Comparison of ENCODE assay signal across 12 cellular contexts in the genomic region with DNA sequence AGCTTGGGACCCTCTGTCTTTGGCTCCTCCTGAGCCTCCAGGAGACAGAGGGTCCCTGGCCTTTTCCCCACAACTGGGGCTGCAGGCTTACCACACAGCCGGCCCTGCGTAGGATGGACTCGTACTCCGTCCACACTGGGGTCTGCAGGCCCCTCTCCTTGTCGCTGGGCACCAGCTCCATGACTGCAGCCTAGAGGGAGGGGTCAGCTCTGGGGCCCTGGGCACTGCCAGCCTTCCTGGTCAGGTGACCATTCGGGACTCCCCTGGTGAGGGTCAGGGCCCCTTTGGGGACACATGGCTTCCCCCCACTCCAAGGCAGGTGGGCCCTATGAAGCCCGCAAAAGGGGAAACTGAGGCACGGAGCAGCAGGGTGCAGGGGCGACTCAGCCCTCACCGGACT. TPM values are rescaled to one million over a fixed set of nuclear protein-coding genes. Genes with fewer than 3 reads are reported as not detected.
A peak's percentile ranks its signal among the peaks of the same experiment; 100 is the strongest.
DNase-seq lines count a peak whose midpoint lies in the region; ATAC-seq, FAIRE-seq and TF ChIP-seq lines count a peak whose summit lies in the region.
"Had no signal": no experiment of that assay in that cellular context is flagged by ENCODE, and none has a peak within 500 bp of the region (broad histone marks: within the 10 kb centered on the region; RNA-seq: fewer than 3 reads in every experiment).

No MANE protein-coding gene starts in this region.

- peak overlapping the region; percentile 57 for H3K4me3 ChIP-seq in astrocyte (ENCODE audit: insufficient read depth, low read depth, low read length)
- H3K4me3 ChIP-seq in kidney epithelial cell (ENCODE audit: low read depth, low read length), result peak overlapping the region; percentile 62

- peak overlapping the region; percentile 85 for H3K4me2 ChIP-seq in astrocyte (ENCODE audit: low read length)

- H3K27ac Mint-ChIP-seq in astrocyte (ENCODE audit: unreplicated experiment) (no peak overlapping the region), type B pancreatic cell (no peak overlapping the region)

- peaks cover 9% of the 10 kb centered on the region for H3K4me1 ChIP-seq in astrocyte (ENCODE audit: insufficient read depth, low read length)

- no peak overlapping the region for H2AFZ ChIP-seq in astrocyte (ENCODE audit: low read depth, low read length)

- H3K9me3 Mint-ChIP-seq in activated T-cell treated with anti-CD3 and anti-CD28 coated beads, Interleukin-2, amount 50 U/mL, for 4 hours, result no peaks in the 10 kb centered on the region
- H3K9me3 Mint-ChIP-seq in astrocyte (ENCODE audit: unreplicated experiment), result no peaks in the 10 kb centered on the region
- no peaks in the 10 kb centered on the region for H3K9me3 Mint-ChIP-seq in type B pancreatic cell

- H3K9ac ChIP-seq in astrocyte (ENCODE audit: low read length), result peak overlapping the region; percentile 73

- H3K36me3 Mint-ChIP-seq in activated T-cell treated with anti-CD3 and anti-CD28 coated beads, Interleukin-2, amount 50 U/mL, for 4 hours (ENCODE audit: insufficient read depth), result peaks cover 3% of the 10 kb centered on the region
- H3K36me3 Mint-ChIP-seq in astrocyte (ENCODE audit: low read depth, unreplicated experiment) (no peaks in the 10 kb centered on the region), type B pancreatic cell (peaks cover 2% of the 10 kb centered on the region)

- H3K9me3 ChIP-seq in astrocyte (ENCODE audit: insufficient read depth, low read depth, low read length), result no peaks in the 10 kb centered on the region
- H3K9me3 ChIP-seq: testis had no signal

- peak overlapping the region; percentile 81 for H3K4me3 Mint-ChIP-seq in activated T-cell treated with anti-CD3 and anti-CD28 coated beads, Interleukin-2, amount 50 U/mL, for 4 hours
- H3K4me3 Mint-ChIP-seq in astrocyte (ENCODE audit: unreplicated experiment) (peak overlapping the region; percentile 78), type B pancreatic cell (peak overlapping the region; percentile 82)

- TF ChIP-seq CTCF in astrocyte (IDR thresholded peaks at IDR 0.05; ENCODE audit: insufficient read depth, low read depth, low read length), result no peak
- no peak for TF ChIP-seq CTCF in kidney epithelial cell (IDR thresholded peaks at IDR 0.05; ENCODE audit: insufficient read depth, low read length, poor library complexity, severe bottlenecking)
- no peak for TF ChIP-seq CTCF in type B pancreatic cell (conservative IDR thresholded peaks at IDR 0.05)

- H3K36me3 ChIP-seq in astrocyte (ENCODE audit: insufficient read depth, low read length) (no peaks in the 10 kb centered on the region), kidney epithelial cell (ENCODE audit: control insufficient read depth, insufficient read depth, low read length) (no peaks in the 10 kb centered on the region)

- H3K79me2 ChIP-seq in astrocyte (ENCODE audit: insufficient read depth, low read length), result peaks cover 5% of the 10 kb centered on the region

- H4K20me1 ChIP-seq in astrocyte (ENCODE audit: insufficient read depth, low read length), result peaks cover 7% of the 10 kb centered on the region

- no peak for DNase-seq in activated T-cell treated with anti-CD3 and anti-CD28 coated beads, Interleukin-2, amount 50 U/mL, for 4 hours
- no peak for DNase-seq in activated T-cell treated with anti-CD3 and anti-CD28 coated beads, Interleukin-2, amount 50 U/mL, for 48 hours
- DNase-seq in astrocyte (ENCODE audit: low read depth), result no peak
- DNase-seq in kidney epithelial cell (ENCODE audit: low read depth), result no peak
- DNase-seq in type B pancreatic cell (ENCODE audit: extremely low spot score, unreplicated experiment), result no peak
- no peak for DNase-seq in NCI-H1105 treated with DMSO at 0.1 percent for 48 hours (lab: John Stamatoyannopoulos, UW)
- no peak for DNase-seq in NCI-H1417 treated with DMSO at 0.1 percent for 48 hours (lab: John Stamatoyannopoulos, UW)
- no peak for DNase-seq in sciatic nerve (ENCODE audit: low spot score)
- DNase-seq: activated CD4-positive, alpha-beta T cell treated with anti-CD3 and anti-CD28 coated beads, Interleukin-2, amount 50 U/mL, for 4 hours; testis had no signal

- H3K27me3 ChIP-seq in astrocyte (ENCODE audit: insufficient read depth, low read length) (no peaks in the 10 kb centered on the region), kidney epithelial cell (ENCODE audit: control insufficient read depth, insufficient read depth, low read length) (no peaks in the 10 kb centered on the region)
- H3K27me3 ChIP-seq: testis had no signal

- H3K27me3 Mint-ChIP-seq in activated T-cell treated with anti-CD3 and anti-CD28 coated beads, Interleukin-2, amount 50 U/mL, for 4 hours (ENCODE audit: low read depth), result no peaks in the 10 kb centered on the region
- H3K27me3 Mint-ChIP-seq in astrocyte (ENCODE audit: low read depth, unreplicated experiment), result no peaks in the 10 kb centered on the region
- H3K27me3 Mint-ChIP-seq in type B pancreatic cell, result no peaks in the 10 kb centered on the region

- H3K4me1 Mint-ChIP-seq in activated T-cell treated with anti-CD3 and anti-CD28 coated beads, Interleukin-2, amount 50 U/mL, for 4 hours (ENCODE audit: low read depth), result peaks cover 6% of the 10 kb centered on the region
- H3K4me1 Mint-ChIP-seq in astrocyte (ENCODE audit: low read depth, unreplicated experiment) (no peaks in the 10 kb centered on the region), type B pancreatic cell (ENCODE audit: unreplicated experiment) (peaks cover 10% of the 10 kb centered on the region)

- intact Hi-C loops in sciatic nerve (cut with DNase I), result no loop called here

- no peak for FAIRE-seq in astrocyte (lab: Jason Lieb, UNC)

- H3K27ac ChIP-seq in astrocyte (ENCODE audit: low read depth, low read length), result no peak overlapping the region

- ATAC-seq in activated T-cell treated with anti-CD3 and anti-CD28 coated beads, Interleukin-2, amount 50 U/mL, for 4 hours, result no peak
- ATAC-seq in sciatic nerve, result no peak

RNA-seq across cellular contexts. Expression of gene FUOM, which starts 1.3 kb away (rescaled TPM):
- 10 to 100 TPM; 40.7 to 47.4 (median 46.6) TPM for total RNA-seq in activated T-cell treated with anti-CD3 and anti-CD28 coated beads, Interleukin-2, amount 50 U/mL, for 4 hours
- 28.8 and 29.3 TPM in 2 replicates for total RNA-seq in astrocyte
- total RNA-seq in kidney epithelial cell, result 47.0 and 58.8 TPM in 2 replicates
- total RNA-seq in type B pancreatic cell (ENCODE audit: low replicate concordance), result 20.4 and 21.7 TPM in 2 replicates
- 35.2 TPM for total RNA-seq in sciatic nerve

RNA-seq across cellular contexts. Expression of gene PRAP1, which starts 9.4 kb away (rescaled TPM):
- not detected for total RNA-seq in activated T-cell treated with anti-CD3 and anti-CD28 coated beads, Interleukin-2, amount 50 U/mL, for 4 hours
- total RNA-seq in astrocyte (not detected in 2 replicates), kidney epithelial cell (not detected in 2 replicates), type B pancreatic cell (ENCODE audit: low replicate concordance) (1.3 and 2.8 TPM in 2 replicates), sciatic nerve (9.9 TPM)
- total RNA-seq: NCI-H460, posterior vena cava had no signal

RNA-seq across cellular contexts. Expression of gene ECHS1, which starts 16.6 kb away (rescaled TPM):
- total RNA-seq in activated T-cell treated with anti-CD3 and anti-CD28 coated beads, Interleukin-2, amount 50 U/mL, for 4 hours, result 10 to 100 TPM; 53.1 to 55.6 (median 53.9) TPM
- total RNA-seq in astrocyte, result 81.0 and 90.9 TPM in 2 replicates
- 106 and 127 TPM in 2 replicates for total RNA-seq in kidney epithelial cell
- total RNA-seq in type B pancreatic cell (ENCODE audit: low replicate concordance), result 106 and 127 TPM in 2 replicates
- total RNA-seq in sciatic nerve, result 64.1 TPM

RNA-seq across cellular contexts. Expression of gene CALY, which starts 19.9 kb away (rescaled TPM):
- total RNA-seq in activated T-cell treated with anti-CD3 and anti-CD28 coated beads, Interleukin-2, amount 50 U/mL, for 4 hours, result not detected
- total RNA-seq in astrocyte, result 0.77 and 1.1 TPM in 2 replicates
- 0.96 TPM in 1 of 2 replicates, not detected in the other for total RNA-seq in kidney epithelial cell
- total RNA-seq in type B pancreatic cell (ENCODE audit: low replicate concordance), result 3.6 and 8.5 TPM in 2 replicates
- total RNA-seq in sciatic nerve, result 0.98 TPM
- total RNA-seq: posterior vena cava had no signal

RNA-seq across cellular contexts. Expression of gene PAOX, which starts 22.5 kb away (rescaled TPM):
- total RNA-seq in activated T-cell treated with anti-CD3 and anti-CD28 coated beads, Interleukin-2, amount 50 U/mL, for 4 hours, result 1 to 10 TPM; 2.6 to 3.2 (median 2.9) TPM
- total RNA-seq in astrocyte, result 6.9 and 7.9 TPM in 2 replicates
- 4.3 and 6.4 TPM in 2 replicates for total RNA-seq in kidney epithelial cell
- total RNA-seq in type B pancreatic cell (ENCODE audit: low replicate concordance), result 6.9 and 8.2 TPM in 2 replicates
- 9.6 TPM for total RNA-seq in sciatic nerve
